8 cellular contexts compared by ENCODE assay signal in the genomic region with DNA sequence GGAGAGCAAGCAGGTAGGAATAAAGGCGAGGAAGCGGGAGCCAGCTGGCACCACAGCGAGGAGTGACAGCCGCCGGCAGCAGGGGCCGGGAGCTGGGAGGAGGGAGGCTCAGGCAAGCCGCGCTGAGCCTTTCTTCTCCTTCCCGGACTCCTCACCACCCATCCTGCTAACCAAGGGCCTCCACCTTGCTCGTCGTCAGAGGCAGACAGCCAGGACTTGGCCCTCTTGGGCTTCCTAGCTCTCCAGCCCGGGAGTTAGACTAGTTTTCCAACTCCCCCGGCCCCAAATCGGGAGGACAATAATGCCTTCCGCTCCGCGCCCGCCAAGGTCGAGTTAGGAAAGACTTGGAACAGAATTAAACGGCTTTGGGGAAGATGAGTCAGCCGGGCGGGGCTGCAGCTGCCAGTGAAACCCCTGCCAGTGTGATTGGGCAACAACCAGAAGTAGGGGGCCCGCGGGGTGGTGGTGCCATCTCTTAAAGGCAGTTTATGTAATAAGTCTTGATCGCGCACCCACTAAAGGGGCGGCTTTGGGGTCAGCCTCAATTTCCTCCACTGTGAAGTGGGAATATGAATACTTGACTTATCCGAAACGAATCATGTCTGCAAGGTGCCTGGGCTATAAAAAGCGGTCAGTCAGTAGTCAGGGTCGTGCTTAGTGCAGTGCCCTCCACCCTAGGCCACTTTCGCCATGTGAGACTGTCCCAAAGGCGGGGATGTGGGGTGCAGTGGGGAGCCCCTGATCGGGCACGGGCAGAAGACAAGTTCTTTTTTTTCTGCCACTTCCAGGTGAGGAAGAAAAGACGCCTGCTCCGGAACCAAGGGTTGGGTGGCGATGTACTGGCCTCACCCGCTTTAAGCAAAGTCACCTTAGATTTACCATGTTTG. TPM values are rescaled to one million over a fixed set of nuclear protein-coding genes. Genes with fewer than 3 reads are reported as not detected.
DNase-seq lines count a peak whose midpoint lies in the region; ATAC-seq and TF ChIP-seq lines count a peak whose summit lies in the region.

No MANE protein-coding gene starts in this region.

- H3K9me3 ChIP-seq in BLaER1 (no peaks in the 10 kb centered on the region), right lobe of liver (no peaks in the 10 kb centered on the region)

- intact Hi-C loops in right lobe of liver (cut with DNase I): no loop called here

- H4K20me1 ChIP-seq in BLaER1: no peaks in the 10 kb centered on the region

- H3K27me3 ChIP-seq in BLaER1 (peaks cover 51% of the 10 kb centered on the region), right lobe of liver (no peaks in the 10 kb centered on the region)

- no peaks in the 10 kb centered on the region for H3K36me3 ChIP-seq in BLaER1
- H3K36me3 ChIP-seq in right lobe of liver: no peaks in the 10 kb centered on the region

- ATAC-seq in SK-N-SH treated with all-trans-retinoic acid at 6 μM for 48 hours (peak; percentile 26), right lobe of liver (peak; percentile 13 to 70 (median 63)), GM21447 (IDR thresholded peaks at IDR 0.05; ENCODE audit: unreplicated experiment) (no peak)
- ATAC-seq in stimulated activated naive CD8-positive, alpha-beta T cell treated with anti-CD3 and anti-CD28 coated beads, Interleukin-15, Interleukin-2, amounts not matched to agents 100 U/mL and 50 U/mL, for 24 hours: peak; percentile 30

- no peak for TF ChIP-seq CTCF in coronary artery (IDR thresholded peaks at IDR 0.05)
- no peak for TF ChIP-seq CTCF in right lobe of liver (IDR thresholded peaks at IDR 0.05)

- no peak overlapping the region for H3K9ac ChIP-seq in BLaER1

- peak overlapping the region; percentile 79 for H3K4me2 ChIP-seq in BLaER1

- H3K4me3 ChIP-seq in BLaER1 (peak overlapping the region; percentile 63), coronary artery (peak overlapping the region; percentile 68), right lobe of liver (peak overlapping the region; percentile 30 to 52 (median 39))

- WGBS in right lobe of liver (ENCODE audit: insufficient coverage, low coverage, low lambda C conversion rate, missing lambda C conversion rate): 28% methylated on average over 19 of the region's 39 CpGs

- H3K4me1 ChIP-seq in BLaER1: peaks cover 5% of the 10 kb centered on the region; the same call in 1 of the 2 replicates
- no peaks in the 10 kb centered on the region for H3K4me1 ChIP-seq in right lobe of liver

- H3K27ac ChIP-seq in BLaER1 (no peak overlapping the region), coronary artery (peak overlapping the region; percentile 43 to 77), right lobe of liver (peak overlapping the region; percentile 10 to 55 (median 33))

- DNase-seq in HT1080 (ENCODE audit: low read depth): peak; percentile 62
- DNase-seq in coronary artery (ENCODE audit: low spot score): peak; percentile 83
- peak; percentile 69 to 76 (median 70) for DNase-seq in right lobe of liver
- peak; percentile 42 for DNase-seq in stimulated activated naive CD8-positive, alpha-beta T cell treated with anti-CD3 and anti-CD28 coated beads, Interleukin-15, Interleukin-2, amounts not matched to agents 100 U/mL and 50 U/mL, for 24 hours
- DNase-seq in activated gamma-delta T cell (lab: John Stamatoyannopoulos, UW): no peak

- peak; percentile 26 for TF ChIP-seq POLR2A in right lobe of liver (IDR thresholded peaks at IDR 0.05)

TF ChIP-seq in SK-N-SH treated with all-trans-retinoic acid at 6 μM for 48 hours, 23 proteins besides CTCF, POLR2A, EP300 and RAD21:
- TF ChIP-seq ZNF8 (CRISPR knock-in tag; IDR thresholded peaks at IDR 0.05): no peak
- TF ChIP-seq ZFP3 (CRISPR knock-in tag; IDR thresholded peaks at IDR 0.05): no peak
- TF ChIP-seq, protein P1, sequence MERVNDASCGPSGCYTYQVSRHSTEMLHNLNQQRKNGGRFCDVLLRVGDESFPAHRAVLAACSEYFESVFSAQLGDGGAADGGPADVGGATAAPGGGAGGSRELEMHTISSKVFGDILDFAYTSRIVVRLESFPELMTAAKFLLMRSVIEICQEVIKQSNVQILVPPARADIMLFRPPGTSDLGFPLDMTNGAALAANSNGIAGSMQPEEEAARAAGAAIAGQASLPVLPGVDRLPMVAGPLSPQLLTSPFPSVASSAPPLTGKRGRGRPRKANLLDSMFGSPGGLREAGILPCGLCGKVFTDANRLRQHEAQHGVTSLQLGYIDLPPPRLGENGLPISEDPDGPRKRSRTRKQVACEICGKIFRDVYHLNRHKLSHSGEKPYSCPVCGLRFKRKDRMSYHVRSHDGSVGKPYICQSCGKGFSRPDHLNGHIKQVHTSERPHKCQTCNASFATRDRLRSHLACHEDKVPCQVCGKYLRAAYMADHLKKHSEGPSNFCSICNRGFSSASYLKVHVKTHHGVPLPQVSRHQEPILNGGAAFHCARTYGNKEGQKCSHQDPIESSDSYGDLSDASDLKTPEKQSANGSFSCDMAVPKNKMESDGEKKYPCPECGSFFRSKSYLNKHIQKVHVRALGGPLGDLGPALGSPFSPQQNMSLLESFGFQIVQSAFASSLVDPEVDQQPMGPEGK (CRISPR knock-in tag; IDR thresholded peaks at IDR 0.05; ENCODE audit: borderline replicate concordance): no peak
- TF ChIP-seq, protein P2, sequence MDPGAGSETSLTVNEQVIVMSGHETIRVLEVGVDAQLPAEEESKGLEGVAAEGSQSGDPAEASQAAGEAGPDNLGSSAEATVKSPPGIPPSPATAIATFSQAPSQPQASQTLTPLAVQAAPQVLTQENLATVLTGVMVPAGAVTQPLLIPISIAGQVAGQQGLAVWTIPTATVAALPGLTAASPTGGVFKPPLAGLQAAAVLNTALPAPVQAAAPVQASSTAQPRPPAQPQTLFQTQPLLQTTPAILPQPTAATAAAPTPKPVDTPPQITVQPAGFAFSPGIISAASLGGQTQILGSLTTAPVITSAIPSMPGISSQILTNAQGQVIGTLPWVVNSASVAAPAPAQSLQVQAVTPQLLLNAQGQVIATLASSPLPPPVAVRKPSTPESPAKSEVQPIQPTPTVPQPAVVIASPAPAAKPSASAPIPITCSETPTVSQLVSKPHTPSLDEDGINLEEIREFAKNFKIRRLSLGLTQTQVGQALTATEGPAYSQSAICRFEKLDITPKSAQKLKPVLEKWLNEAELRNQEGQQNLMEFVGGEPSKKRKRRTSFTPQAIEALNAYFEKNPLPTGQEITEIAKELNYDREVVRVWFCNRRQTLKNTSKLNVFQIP (CRISPR knock-in tag; IDR thresholded peaks at IDR 0.05; ENCODE audit: borderline replicate concordance, low read depth): no peak
- no peak for TF ChIP-seq TCF4 (CRISPR knock-in tag; IDR thresholded peaks at IDR 0.05; ENCODE audit: borderline replicate concordance)
- TF ChIP-seq, protein P3, sequence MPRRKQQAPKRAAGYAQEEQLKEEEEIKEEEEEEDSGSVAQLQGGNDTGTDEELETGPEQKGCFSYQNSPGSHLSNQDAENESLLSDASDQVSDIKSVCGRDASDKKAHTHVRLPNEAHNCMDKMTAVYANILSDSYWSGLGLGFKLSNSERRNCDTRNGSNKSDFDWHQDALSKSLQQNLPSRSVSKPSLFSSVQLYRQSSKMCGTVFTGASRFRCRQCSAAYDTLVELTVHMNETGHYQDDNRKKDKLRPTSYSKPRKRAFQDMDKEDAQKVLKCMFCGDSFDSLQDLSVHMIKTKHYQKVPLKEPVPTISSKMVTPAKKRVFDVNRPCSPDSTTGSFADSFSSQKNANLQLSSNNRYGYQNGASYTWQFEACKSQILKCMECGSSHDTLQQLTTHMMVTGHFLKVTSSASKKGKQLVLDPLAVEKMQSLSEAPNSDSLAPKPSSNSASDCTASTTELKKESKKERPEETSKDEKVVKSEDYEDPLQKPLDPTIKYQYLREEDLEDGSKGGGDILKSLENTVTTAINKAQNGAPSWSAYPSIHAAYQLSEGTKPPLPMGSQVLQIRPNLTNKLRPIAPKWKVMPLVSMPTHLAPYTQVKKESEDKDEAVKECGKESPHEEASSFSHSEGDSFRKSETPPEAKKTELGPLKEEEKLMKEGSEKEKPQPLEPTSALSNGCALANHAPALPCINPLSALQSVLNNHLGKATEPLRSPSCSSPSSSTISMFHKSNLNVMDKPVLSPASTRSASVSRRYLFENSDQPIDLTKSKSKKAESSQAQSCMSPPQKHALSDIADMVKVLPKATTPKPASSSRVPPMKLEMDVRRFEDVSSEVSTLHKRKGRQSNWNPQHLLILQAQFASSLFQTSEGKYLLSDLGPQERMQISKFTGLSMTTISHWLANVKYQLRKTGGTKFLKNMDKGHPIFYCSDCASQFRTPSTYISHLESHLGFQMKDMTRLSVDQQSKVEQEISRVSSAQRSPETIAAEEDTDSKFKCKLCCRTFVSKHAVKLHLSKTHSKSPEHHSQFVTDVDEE (CRISPR knock-in tag; IDR thresholded peaks at IDR 0.05): no peak
- TF ChIP-seq ZC3H10 (CRISPR knock-in tag; IDR thresholded peaks at IDR 0.05): no peak
- TF ChIP-seq ZFP30 (CRISPR knock-in tag; IDR thresholded peaks at IDR 0.05): no peak
- no peak for TF ChIP-seq GLIS3 (CRISPR knock-in tag; IDR thresholded peaks at IDR 0.05)
- no peak for TF ChIP-seq CSDC2 (CRISPR knock-in tag; IDR thresholded peaks at IDR 0.05)
TF ChIP-seq in SK-N-SH treated with all-trans-retinoic acid at 6 μM for 48 hours: peak in this region for 0.

RNA-seq across cellular contexts. Expression of a gene that starts 6.7 kb away (rescaled TPM):
- total RNA-seq in HT1080 (2014; rRNA removed; shearing (Covaris generic)): 134 and 157 TPM in 2 replicates
- 59.2 and 78.7 TPM in 2 replicates for polyA plus RNA-seq in HT1080 (2015; cell fraction: cytosol; rRNA removed)
- polyA plus RNA-seq in HT1080 (2015; cell fraction: nucleus; rRNA removed): 46.1 and 49.0 TPM in 2 replicates
- 100 to 1,000 TPM; 123 to 213 (median 137) TPM for total RNA-seq in right lobe of liver

RNA-seq across cellular contexts. Expression of a gene that starts 18.2 kb away (rescaled TPM):
- total RNA-seq in HT1080 (2014; rRNA removed; shearing (Covaris generic)): 0.17 and 0.19 TPM in 2 replicates
- 1.1 and 1.4 TPM in 2 replicates for polyA plus RNA-seq in HT1080 (2015; cell fraction: cytosol; rRNA removed)
- polyA plus RNA-seq in HT1080 (2015; cell fraction: nucleus; rRNA removed): 0.18 and 0.90 TPM in 2 replicates
- total RNA-seq in right lobe of liver: under 1 TPM in 4 of 6 experiments, not detected in 2; 0.22 to 0.88 (median 0.32) TPM

RNA-seq across cellular contexts. Expression of a gene that starts 18.4 kb away (rescaled TPM):
- 18.6 and 26.0 TPM in 2 replicates for total RNA-seq in HT1080 (2014; rRNA removed; shearing (Covaris generic))
- 16.3 and 16.7 TPM in 2 replicates for polyA plus RNA-seq in HT1080 (2015; cell fraction: cytosol; rRNA removed)
- polyA plus RNA-seq in HT1080 (2015; cell fraction: nucleus; rRNA removed): 41.8 and 43.9 TPM in 2 replicates
- total RNA-seq in right lobe of liver: 10 to 100 TPM; 21.2 to 41.1 (median 32.3) TPM
